Comparison of ENCODE assay signal across 21 cellular contexts in the genomic region with DNA sequence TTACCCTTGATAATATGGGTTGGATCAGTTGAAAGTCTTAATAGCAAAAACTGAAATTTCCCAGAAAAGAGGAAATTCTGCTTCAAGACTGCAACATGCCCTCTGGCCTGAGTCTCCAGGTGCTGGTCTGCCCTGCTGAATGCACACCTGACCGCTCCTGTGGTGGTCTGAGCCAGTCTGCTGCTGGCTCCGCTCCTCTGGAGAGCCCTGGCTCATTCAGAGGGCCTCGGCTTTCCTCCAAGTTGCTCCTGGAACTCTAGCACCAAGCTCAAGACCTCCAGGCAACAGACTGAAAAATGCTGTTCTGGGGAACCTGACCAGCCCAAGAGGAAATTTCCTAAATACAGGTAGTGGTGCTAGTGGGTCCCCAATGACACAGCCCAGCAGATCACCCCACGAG.
"Had no signal": no experiment of that assay in that cellular context is flagged by ENCODE, and none has a peak within 500 bp of the region (broad histone marks: within the 10 kb centered on the region; RNA-seq: fewer than 3 reads in every experiment).

No MANE protein-coding gene starts in this region.

- H3K9me3 ChIP-seq: SK-N-SH had no signal

- FAIRE-seq: RCC 7860 had no signal

- H3K27ac ChIP-seq: HL-60 had no signal

- H3K9ac ChIP-seq: SK-N-SH had no signal

- DNase-seq: KBM-7, NCI-H1092, NCI-H1105 treated with DMSO at 0.1 percent for 48 hours, NCI-H1417 treated with DMSO at 0.1 percent for 48 hours, NCI-H146, NCI-H1694 treated with DMSO at 0.1 percent for 48 hours, NCI-H2029, NCI-H2081 treated with DMSO at 0.1 percent for 48 hours, NCI-H2171, NCI-H226, NCI-H446, NCI-H510A, NCI-H524 treated with DMSO at 0.1 percent for 48 hours, NCI-H69, NCI-H774, RPMI8226, SHP77, SK-N-SH, SW 1271 had no signal

- H3K4me2 ChIP-seq: SK-N-SH had no signal
